18 cellular contexts compared by ENCODE assay signal in the genomic region with DNA sequence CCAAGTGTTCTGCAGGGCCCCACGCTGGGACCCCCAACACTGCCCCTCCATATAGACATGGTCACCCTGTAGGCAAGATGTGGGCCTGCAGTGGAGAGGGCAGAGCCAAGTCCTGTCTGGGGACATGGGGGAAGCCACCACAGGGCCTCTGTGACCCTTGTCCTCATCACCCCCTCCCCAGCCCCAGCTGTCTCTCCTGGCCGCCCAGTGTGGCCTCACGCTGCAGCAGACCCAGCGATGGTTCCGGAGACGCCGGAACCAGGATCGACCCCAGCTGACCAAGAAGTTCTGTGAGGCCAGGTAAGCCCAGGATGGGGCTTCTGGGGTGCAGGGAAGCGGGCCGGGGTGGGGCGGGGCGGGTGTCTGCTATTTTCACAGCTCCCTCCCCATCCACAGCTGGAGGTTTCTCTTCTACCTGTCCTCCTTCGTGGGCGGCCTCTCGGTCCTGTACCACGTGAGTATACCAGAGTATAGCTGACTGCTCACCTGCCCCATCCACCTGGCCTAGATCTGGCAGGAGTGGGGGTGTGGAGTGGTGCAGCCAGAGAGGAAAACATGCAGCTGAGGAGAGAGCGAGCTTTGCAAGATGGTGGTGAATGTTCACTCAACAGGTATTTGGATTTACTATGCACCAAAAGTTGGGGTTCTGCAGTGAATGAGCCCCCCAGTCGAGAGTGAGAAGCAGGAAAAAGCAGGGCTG. TPM values are rescaled to one million over a fixed set of nuclear protein-coding genes. Genes with fewer than 3 reads are reported as not detected.
A peak's percentile ranks its signal among the peaks of the same experiment; 100 is the strongest.
DNase-seq lines count a peak whose midpoint lies in the region; ATAC-seq, FAIRE-seq and TF ChIP-seq lines count a peak whose summit lies in the region.
"Had no signal": no experiment of that assay in that cellular context is flagged by ENCODE, and none has a peak within 500 bp of the region (broad histone marks: within the 10 kb centered on the region; RNA-seq: fewer than 3 reads in every experiment).

No MANE protein-coding gene starts in this region.

- intact Hi-C loops in HepG2 (cut with micrococcal nuclease; ENCODE audit: unreplicated experiment) (no loop called here), right lobe of liver (cut with DNase I) (loop anchor here (10.0 kb wide), 3 partner anchors 101 to 311 kb away; partner anchors contain the start of gene TIMM44 (in 1 of the 2)), upper lobe of right lung (cut with DNase I) (loop anchor here (10.0 kb wide), 1 partner anchor 311 kb away; the partner anchor contains the start of gene TIMM44)

- no peak overlapping the region for H3K4me2 ChIP-seq in HepG2 (ENCODE audit: low read depth, low read length)
- no peak overlapping the region for H3K4me2 ChIP-seq in Karpas-422 (ENCODE audit: low read depth, low read length, poor library complexity, severe bottlenecking)
- no peak overlapping the region for H3K4me2 ChIP-seq in osteoblast (ENCODE audit: insufficient read depth, low read length)
- H3K4me2 ChIP-seq: A549, BLaER1 had no signal

- BruUV-seq in HepG2 (replicated peaks; lab: Mats Ljungman, UMichigan) = no TSS peak

- ATAC-seq in HepG2 = no peak
- no peak for ATAC-seq in right lobe of liver
- no peak for ATAC-seq in HG03457 (IDR thresholded peaks at IDR 0.05; ENCODE audit: unreplicated experiment)
- ATAC-seq in upper lobe of right lung = no peak
- ATAC-seq: K562 had no signal

- H4K20me1 ChIP-seq in HepG2 (ENCODE audit: insufficient read depth, low read length) = no peaks in the 10 kb centered on the region; the same call in 1 of the 2 replicates
- no peaks in the 10 kb centered on the region for H4K20me1 ChIP-seq in Karpas-422 (ENCODE audit: insufficient read depth, low read depth, low read length)
- no peaks in the 10 kb centered on the region for H4K20me1 ChIP-seq in osteoblast (ENCODE audit: insufficient read depth, low read length)

- CTCF ChIA-PET in HepG2 (lab: Yijun Ruan, JAX; ENCODE audit: low intra/inter-chr PET ratio, low total read pairs) = no interaction called here

- H3K4me1 ChIP-seq in HepG2 (ENCODE audit: insufficient read depth, low read length) = peaks cover 45% of the 10 kb centered on the region
- peaks cover 0 to 19% (median 6%) of the 10 kb centered on the region in 4 donors for H3K4me1 ChIP-seq in right lobe of liver
- H3K4me1 ChIP-seq in Karpas-422 (ENCODE audit: low read length) = no peaks in the 10 kb centered on the region
- H3K4me1 ChIP-seq in osteoblast (ENCODE audit: insufficient read depth, low read length) = peaks cover 3% of the 10 kb centered on the region
- no peaks in the 10 kb centered on the region for H3K4me1 ChIP-seq in upper lobe of right lung
- H3K4me1 ChIP-seq: A549, BLaER1, HAP-1 had no signal

- peaks cover 25 to 61% of the 10 kb centered on the region in 2 experiments for H3K36me3 ChIP-seq in HepG2 (replicated peaks in 1 of 2; ENCODE audit: control insufficient read depth in 1 of 2, insufficient read depth in 2 of 2, low read length in 2 of 2)
- peaks cover 0 to 36% (median 5%) of the 10 kb centered on the region in 4 donors for H3K36me3 ChIP-seq in right lobe of liver
- no peaks in the 10 kb centered on the region for H3K36me3 ChIP-seq in Karpas-422 (ENCODE audit: insufficient read depth, low read length)
- no peaks in the 10 kb centered on the region for H3K36me3 ChIP-seq in osteoblast (ENCODE audit: insufficient read depth, low read length)
- H3K36me3 ChIP-seq in upper lobe of right lung = peaks cover 21% of the 10 kb centered on the region

- POLR2A ChIA-PET in HepG2 (lab: Yijun Ruan, JAX) = no interaction called here

- TF ChIP-seq EP300 in HepG2 (IDR thresholded peaks at IDR 0.05; ENCODE audit: low read depth in 2 of 2, low read length in 2 of 2) (no peak), HepG2 (CRISPR knock-in tag; IDR thresholded peaks at IDR 0.05; ENCODE audit: borderline replicate concordance) (no peak)

- DNase-seq in HepG2 (ENCODE audit: low spot score) = no peak
- no peak for DNase-seq in right lobe of liver
- DNase-seq in Karpas-422 = peak; percentile 10
- peak; percentile 69 for DNase-seq in osteoblast (ENCODE audit: insufficient read length, low spot score, missing footprints)
- DNase-seq in activated naive CD4-positive, alpha-beta T cell (lab: John Stamatoyannopoulos, UW) = no peak
- no peak for DNase-seq in upper lobe of right lung
- DNase-seq: CD4-positive, alpha-beta memory T cell; DMS53 had no signal

- in situ Hi-C loops in HepG2 (cut with HindIII; ENCODE audit: extremely low pct_ligation_motif_present, low pct_unique_long_range_greater_than_20kb) = loop anchor here (25.0 kb wide), 1 partner anchor 243 kb away; the partner anchor contains the start of gene ELAVL1

- TF ChIP-seq CTCF in HepG2 (CRISPR knock-in tag; IDR thresholded peaks at IDR 0.05) (no peak), right lobe of liver (IDR thresholded peaks at IDR 0.05) (no peak), osteoblast (IDR thresholded peaks at IDR 0.05; ENCODE audit: extremely low read depth, low read depth, low read length) (no peak), upper lobe of right lung (IDR thresholded peaks at IDR 0.05) (no peak)

- H3K27ac ChIP-seq in HepG2 (ENCODE audit: extremely low read length, insufficient read depth, low read length) (no peak overlapping the region), right lobe of liver (no peak overlapping the region), Karpas-422 (ENCODE audit: low read length) (no peak overlapping the region), osteoblast (ENCODE audit: low read depth, low read length) (no peak overlapping the region), upper lobe of right lung (no peak overlapping the region)
- H3K27ac ChIP-seq: 22Rv1, A549, BLaER1 had no signal

- H3K27me3 ChIP-seq in HepG2 (ENCODE audit: control insufficient read depth in 1 of 2, insufficient read depth in 2 of 2, low read length in 2 of 2) (no peaks in the 10 kb centered on the region; a peak in 1 of 5 replicates), right lobe of liver (no peaks in the 10 kb centered on the region), Karpas-422 (ENCODE audit: low read length) (no peaks in the 10 kb centered on the region), osteoblast (ENCODE audit: insufficient read depth, low read length) (no peaks in the 10 kb centered on the region), upper lobe of right lung (no peaks in the 10 kb centered on the region)
- H3K27me3 ChIP-seq: BLaER1 had no signal

- H3K9ac ChIP-seq in HepG2 (ENCODE audit: insufficient read depth, low read depth, low read length) = no peak overlapping the region
- no peak overlapping the region for H3K9ac ChIP-seq in Karpas-422 (ENCODE audit: low read length)
- H3K9ac ChIP-seq: BLaER1 had no signal

- H3K79me2 ChIP-seq in HepG2 (ENCODE audit: insufficient read depth, low read length) (no peaks in the 10 kb centered on the region), Karpas-422 (ENCODE audit: low read length) (no peaks in the 10 kb centered on the region), osteoblast (ENCODE audit: insufficient read depth, low read length) (no peaks in the 10 kb centered on the region)

- TF ChIP-seq RAD21 in HepG2 (CRISPR knock-in tag; IDR thresholded peaks at IDR 0.05) = no peak

- no peak for FAIRE-seq in HepG2 (lab: Jason Lieb, UNC)
- FAIRE-seq: A549, G401.6, GM12891, GM19239, H1, K562 had no signal

- H2AFZ ChIP-seq in HepG2 (ENCODE audit: low read length) (no peak overlapping the region), Karpas-422 (ENCODE audit: low read length) (no peak overlapping the region), osteoblast (ENCODE audit: low read length) (no peak overlapping the region)

- H3K4me3 ChIP-seq in HepG2 (replicated peaks in 1 of 3; ENCODE audit: insufficient read depth in 1 of 3, low read depth in 2 of 3, low read length in 3 of 3) (no peak overlapping the region), right lobe of liver (no peak overlapping the region), Karpas-422 (ENCODE audit: low read length) (no peak overlapping the region), osteoblast (ENCODE audit: insufficient read depth, low read length) (no peak overlapping the region), upper lobe of right lung (no peak overlapping the region)
- H3K4me3 ChIP-seq: A549, BLaER1, HAP-1, K562 had no signal

- 98% methylated on average over 12 of the region's 18 CpGs for WGBS in HepG2 (ENCODE audit: low lambda C conversion rate)
- 80% methylated on average over 7 of the region's 18 CpGs for WGBS in right lobe of liver (ENCODE audit: insufficient coverage, low coverage, low lambda C conversion rate, missing lambda C conversion rate)

- H3K9me3 ChIP-seq in HepG2 (ENCODE audit: low read length) = no peaks in the 10 kb centered on the region
- H3K9me3 ChIP-seq in right lobe of liver = no peaks in the 10 kb centered on the region
- H3K9me3 ChIP-seq in Karpas-422 (ENCODE audit: low read length) = no peaks in the 10 kb centered on the region
- no peaks in the 10 kb centered on the region for H3K9me3 ChIP-seq in osteoblast (ENCODE audit: low read depth, low read length)
- H3K9me3 ChIP-seq in upper lobe of right lung = no peaks in the 10 kb centered on the region
- H3K9me3 ChIP-seq: A549, BLaER1, HAP-1 had no signal

- H3K9me2 ChIP-seq in Karpas-422 (replicated peaks; ENCODE audit: insufficient read depth, low read length) = no peaks in the 10 kb centered on the region

- no peak for TF ChIP-seq POLR2A in HepG2 (IDR thresholded peaks at IDR 0.05; ENCODE audit: insufficient read depth in 1 of 2, low read depth in 2 of 2, low read length in 2 of 2)
- TF ChIP-seq POLR2A in right lobe of liver (IDR thresholded peaks at IDR 0.05) = no peak

RNA-seq across cellular contexts. Expression of gene CERS4, which starts 46.4 kb away (rescaled TPM):
- 47.4 and 83.5 TPM in 2 replicates for total RNA-seq in HepG2 (2016; rRNA removed; fragmentation: Illumina TruSeq; extraction: Trizol)
- 54.7 and 67.0 TPM in 2 replicates for total RNA-seq in HepG2 (2016; cell fraction: cytosol; rRNA removed; fragmentation: Illumina TruSeq; extraction: Trizol; ENCODE audit: low read depth)
- total RNA-seq in HepG2 (2016; cell fraction: insoluble cytoplasmic fraction; rRNA removed; fragmentation: Illumina TruSeq; extraction: Trizol) = 42.9 and 82.5 TPM in 2 replicates
- 68.0 and 79.4 TPM in 2 replicates for total RNA-seq in HepG2 (2016; cell fraction: membrane; rRNA removed; fragmentation: Illumina TruSeq; extraction: Trizol)
- total RNA-seq in HepG2 (2016; cell fraction: nucleus; rRNA removed; fragmentation: Illumina TruSeq; extraction: Trizol) = 76.2 and 78.4 TPM in 2 replicates
- 74.7 and 97.6 TPM in 2 replicates for polyA plus RNA-seq in HepG2 (2011; rRNA removed)
- polyA plus RNA-seq in HepG2 (2011; cell fraction: cytosol; rRNA removed) = 78.3 and 82.4 TPM in 2 replicates
- 83.2 and 92.3 TPM in 2 replicates for polyA plus RNA-seq in HepG2 (2011; cell fraction: nucleus; rRNA removed)
- polyA plus RNA-seq in HepG2 (2012) = 34.1 and 40.8 TPM in 2 replicates
- polyA plus RNA-seq in HepG2 (2016; cell fraction: cytosol; fragmentation: Illumina TruSeq; extraction: Trizol; ENCODE audit: low read depth) = 47.5 and 59.8 TPM in 2 replicates
- 44.2 and 45.5 TPM in 2 replicates for polyA plus RNA-seq in HepG2 (2016; cell fraction: insoluble cytoplasmic fraction; fragmentation: Illumina TruSeq; extraction: Trizol; ENCODE audit: low read depth)
- 53.9 and 57.1 TPM in 2 replicates for polyA plus RNA-seq in HepG2 (2016; cell fraction: membrane; fragmentation: Illumina TruSeq; extraction: Trizol; ENCODE audit: low read depth)
- polyA plus RNA-seq in HepG2 (2016; cell fraction: nucleus; fragmentation: Illumina TruSeq; extraction: Trizol; ENCODE audit: insufficient read depth, low read depth) = 122 and 128 TPM in 2 replicates
- 0.19 and 131 TPM in 2 replicates for polyA minus RNA-seq in HepG2 (2011; rRNA and poly(A)+ RNA removed; ENCODE audit: low replicate concordance)
- polyA minus RNA-seq in HepG2 (2011; cell fraction: cytosol; rRNA and poly(A)+ RNA removed) = 24.3 and 31.5 TPM in 2 replicates
- 20.2 and 23.6 TPM in 2 replicates for polyA minus RNA-seq in HepG2 (2011; cell fraction: nucleus; rRNA and poly(A)+ RNA removed)
- total RNA-seq in right lobe of liver = 10 to 100 TPM; 38.6 to 75.4 (median 58.3) TPM
- total RNA-seq in Karpas-422 (2014; rRNA removed; shearing (Covaris generic); ENCODE audit: low replicate concordance) = 66.3 and 105 TPM in 2 replicates
- 1.5 and 4.0 TPM in 2 replicates for total RNA-seq in osteoblast
- total RNA-seq in upper lobe of right lung = 65.4 TPM

RNA-seq across cellular contexts. Expression of gene CD320, which starts 52.6 kb away (rescaled TPM):
- 44.4 and 99.9 TPM in 2 replicates for total RNA-seq in HepG2 (2016; rRNA removed; fragmentation: Illumina TruSeq; extraction: Trizol)
- 33.7 and 41.4 TPM in 2 replicates for total RNA-seq in HepG2 (2016; cell fraction: cytosol; rRNA removed; fragmentation: Illumina TruSeq; extraction: Trizol; ENCODE audit: low read depth)
- 38.7 and 105 TPM in 2 replicates for total RNA-seq in HepG2 (2016; cell fraction: insoluble cytoplasmic fraction; rRNA removed; fragmentation: Illumina TruSeq; extraction: Trizol)
- total RNA-seq in HepG2 (2016; cell fraction: membrane; rRNA removed; fragmentation: Illumina TruSeq; extraction: Trizol) = 46.2 and 54.2 TPM in 2 replicates
- 71.9 and 97.9 TPM in 2 replicates for total RNA-seq in HepG2 (2016; cell fraction: nucleus; rRNA removed; fragmentation: Illumina TruSeq; extraction: Trizol)
- polyA plus RNA-seq in HepG2 (2011; rRNA removed) = 79.9 and 83.1 TPM in 2 replicates
- polyA plus RNA-seq in HepG2 (2011; cell fraction: cytosol; rRNA removed) = 83.1 and 180 TPM in 2 replicates
- 74.5 and 85.3 TPM in 2 replicates for polyA plus RNA-seq in HepG2 (2011; cell fraction: nucleus; rRNA removed)
- polyA plus RNA-seq in HepG2 (2012) = 39.6 and 41.4 TPM in 2 replicates
- 44.2 and 49.5 TPM in 2 replicates for polyA plus RNA-seq in HepG2 (2016; cell fraction: cytosol; fragmentation: Illumina TruSeq; extraction: Trizol; ENCODE audit: low read depth)
- polyA plus RNA-seq in HepG2 (2016; cell fraction: insoluble cytoplasmic fraction; fragmentation: Illumina TruSeq; extraction: Trizol; ENCODE audit: low read depth) = 44.8 and 52.3 TPM in 2 replicates
- polyA plus RNA-seq in HepG2 (2016; cell fraction: membrane; fragmentation: Illumina TruSeq; extraction: Trizol; ENCODE audit: low read depth) = 41.2 and 46.0 TPM in 2 replicates
- 165 and 175 TPM in 2 replicates for polyA plus RNA-seq in HepG2 (2016; cell fraction: nucleus; fragmentation: Illumina TruSeq; extraction: Trizol; ENCODE audit: insufficient read depth, low read depth)
- polyA minus RNA-seq in HepG2 (2011; rRNA and poly(A)+ RNA removed; ENCODE audit: low replicate concordance) = 58.2 and 70.2 TPM in 2 replicates
- polyA minus RNA-seq in HepG2 (2011; cell fraction: cytosol; rRNA and poly(A)+ RNA removed) = 23.7 and 37.5 TPM in 2 replicates
- polyA minus RNA-seq in HepG2 (2011; cell fraction: nucleus; rRNA and poly(A)+ RNA removed) = 8.4 and 8.7 TPM in 2 replicates
- 10 to 100 TPM in 5 of 6 experiments, 1 to 10 TPM in 1; 8.8 to 43.2 (median 11.5) TPM for total RNA-seq in right lobe of liver
- total RNA-seq in Karpas-422 (2014; rRNA removed; shearing (Covaris generic); ENCODE audit: low replicate concordance) = 16.0 and 29.4 TPM in 2 replicates
- 18.6 and 22.8 TPM in 2 replicates for total RNA-seq in osteoblast
- total RNA-seq in upper lobe of right lung = 49.4 TPM

Comparison
In these comparisons a context has a peak if more than half of its experiments do, and no peak if none do; other contexts are left out.
1. DNase-seq: peak in Karpas-422 (single experiment) and osteoblast (single experiment); none in HepG2 (single experiment), right lobe of liver (0 of 3), activated naive CD4-positive, alpha-beta T cell (0 of 4) and upper lobe of right lung (single experiment).